Comparison of ENCODE assay signal across 1 cellular context in genomic region chr11:1309498-1310314, GRCh38.
TF ChIP-seq lines count a peak whose summit lies in the region.

TOLLIP (minus strand) TSS chr11:1309632; CDS start chr11:1309498, 134 bp downstream.

TF ChIP-seq in K562, 482 proteins besides CTCF, POLR2A, EP300 and RAD21 (continued from another document and continues in another):
- TF ChIP-seq ZNF644 (tag; IDR thresholded peaks at IDR 0.05; ENCODE audit: low read depth) = 0 out of 2 replicates have a peak, but pooled peaks have one; percentile 64
- TF ChIP-seq, protein P1, sequence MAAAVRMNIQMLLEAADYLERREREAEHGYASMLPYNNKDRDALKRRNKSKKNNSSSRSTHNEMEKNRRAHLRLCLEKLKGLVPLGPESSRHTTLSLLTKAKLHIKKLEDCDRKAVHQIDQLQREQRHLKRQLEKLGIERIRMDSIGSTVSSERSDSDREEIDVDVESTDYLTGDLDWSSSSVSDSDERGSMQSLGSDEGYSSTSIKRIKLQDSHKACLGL (CRISPR knock-in tag; IDR thresholded peaks at IDR 0.05; ENCODE audit: borderline replicate concordance, poor library complexity, severe bottlenecking) = no peak
- TF ChIP-seq LEF1 (IDR thresholded peaks at IDR 0.05) = no peak
- TF ChIP-seq EWSR1 (IDR thresholded peaks at IDR 0.05; ENCODE audit: borderline replicate concordance, low read depth, partially characterized antibody) = no peak
- TF ChIP-seq E2F3 (CRISPR knock-in tag; IDR thresholded peaks at IDR 0.05) = peak; percentile 85
- TF ChIP-seq MEF2D (tag; conservative IDR thresholded peaks at IDR 0.05; ENCODE audit: low read depth) = peak; percentile 46; the same call in 1 of the 2 replicates
- TF ChIP-seq MYC (IDR thresholded peaks at IDR 0.05; ENCODE audit: low read depth, low read length) = no peak; the same call in 1 of the 2 replicates
- 0 out of 2 replicates have a peak, but pooled peaks have one; percentile 49 for TF ChIP-seq MYC (CRISPR knock-in tag; IDR thresholded peaks at IDR 0.05; ENCODE audit: borderline replicate concordance, low read depth)
- no peak for TF ChIP-seq BCL6 (CRISPR knock-in tag; IDR thresholded peaks at IDR 0.05)
- TF ChIP-seq NONO (IDR thresholded peaks at IDR 0.05; ENCODE audit: low read depth in 2 of 2, low read length in 1 of 2) = 0 out of 4 replicates have a peak, but pooled peaks of 1 of the 2 experiments have one; percentile 36
- TF ChIP-seq, protein P2, sequence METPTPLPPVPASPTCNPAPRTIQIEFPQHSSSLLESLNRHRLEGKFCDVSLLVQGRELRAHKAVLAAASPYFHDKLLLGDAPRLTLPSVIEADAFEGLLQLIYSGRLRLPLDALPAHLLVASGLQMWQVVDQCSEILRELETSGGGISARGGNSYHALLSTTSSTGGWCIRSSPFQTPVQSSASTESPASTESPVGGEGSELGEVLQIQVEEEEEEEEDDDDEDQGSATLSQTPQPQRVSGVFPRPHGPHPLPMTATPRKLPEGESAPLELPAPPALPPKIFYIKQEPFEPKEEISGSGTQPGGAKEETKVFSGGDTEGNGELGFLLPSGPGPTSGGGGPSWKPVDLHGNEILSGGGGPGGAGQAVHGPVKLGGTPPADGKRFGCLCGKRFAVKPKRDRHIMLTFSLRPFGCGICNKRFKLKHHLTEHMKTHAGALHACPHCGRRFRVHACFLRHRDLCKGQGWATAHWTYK (CRISPR knock-in tag; IDR thresholded peaks at IDR 0.05) = peak; percentile 80; the same call in 1 of the 2 replicates
- TF ChIP-seq, protein P3, sequence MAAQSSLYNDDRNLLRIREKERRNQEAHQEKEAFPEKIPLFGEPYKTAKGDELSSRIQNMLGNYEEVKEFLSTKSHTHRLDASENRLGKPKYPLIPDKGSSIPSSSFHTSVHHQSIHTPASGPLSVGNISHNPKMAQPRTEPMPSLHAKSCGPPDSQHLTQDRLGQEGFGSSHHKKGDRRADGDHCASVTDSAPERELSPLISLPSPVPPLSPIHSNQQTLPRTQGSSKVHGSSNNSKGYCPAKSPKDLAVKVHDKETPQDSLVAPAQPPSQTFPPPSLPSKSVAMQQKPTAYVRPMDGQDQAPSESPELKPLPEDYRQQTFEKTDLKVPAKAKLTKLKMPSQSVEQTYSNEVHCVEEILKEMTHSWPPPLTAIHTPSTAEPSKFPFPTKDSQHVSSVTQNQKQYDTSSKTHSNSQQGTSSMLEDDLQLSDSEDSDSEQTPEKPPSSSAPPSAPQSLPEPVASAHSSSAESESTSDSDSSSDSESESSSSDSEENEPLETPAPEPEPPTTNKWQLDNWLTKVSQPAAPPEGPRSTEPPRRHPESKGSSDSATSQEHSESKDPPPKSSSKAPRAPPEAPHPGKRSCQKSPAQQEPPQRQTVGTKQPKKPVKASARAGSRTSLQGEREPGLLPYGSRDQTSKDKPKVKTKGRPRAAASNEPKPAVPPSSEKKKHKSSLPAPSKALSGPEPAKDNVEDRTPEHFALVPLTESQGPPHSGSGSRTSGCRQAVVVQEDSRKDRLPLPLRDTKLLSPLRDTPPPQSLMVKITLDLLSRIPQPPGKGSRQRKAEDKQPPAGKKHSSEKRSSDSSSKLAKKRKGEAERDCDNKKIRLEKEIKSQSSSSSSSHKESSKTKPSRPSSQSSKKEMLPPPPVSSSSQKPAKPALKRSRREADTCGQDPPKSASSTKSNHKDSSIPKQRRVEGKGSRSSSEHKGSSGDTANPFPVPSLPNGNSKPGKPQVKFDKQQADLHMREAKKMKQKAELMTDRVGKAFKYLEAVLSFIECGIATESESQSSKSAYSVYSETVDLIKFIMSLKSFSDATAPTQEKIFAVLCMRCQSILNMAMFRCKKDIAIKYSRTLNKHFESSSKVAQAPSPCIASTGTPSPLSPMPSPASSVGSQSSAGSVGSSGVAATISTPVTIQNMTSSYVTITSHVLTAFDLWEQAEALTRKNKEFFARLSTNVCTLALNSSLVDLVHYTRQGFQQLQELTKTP (IDR thresholded peaks at IDR 0.05; ENCODE audit: low read depth in 1 of 2, partially characterized antibody in 2 of 2) = no peak
- TF ChIP-seq USF1 (CRISPR knock-in tag; IDR thresholded peaks at IDR 0.05) = peak; percentile 58
- no peak for TF ChIP-seq PCBP1 (IDR thresholded peaks at IDR 0.05; ENCODE audit: low read depth, low read length, poor library complexity, severe bottlenecking)
- TF ChIP-seq MNT (conservative IDR thresholded peaks at IDR 0.05) = peak in 1 of 2 experiments; percentile 43; a peak in 1 of 4 replicates
- no peak for TF ChIP-seq RBM25 (IDR thresholded peaks at IDR 0.05; ENCODE audit: low read depth, low read length, severe bottlenecking)
- TF ChIP-seq ZBTB2 (IDR thresholded peaks at IDR 0.05) = peak; percentile 95
- peak; percentile 86 for TF ChIP-seq POLR2B (IDR thresholded peaks at IDR 0.05; ENCODE audit: low read depth, partially characterized antibody)
- TF ChIP-seq ZNF121 (CRISPR knock-in tag; conservative IDR thresholded peaks at IDR 0.05) = no peak
- peak; percentile 47; the same call in 1 of the 2 replicates for TF ChIP-seq CBX1 (IDR thresholded peaks at IDR 0.05; ENCODE audit: low read depth)
- TF ChIP-seq POLR2AphosphoS2 (IDR thresholded peaks at IDR 0.05; ENCODE audit: low read length) = no peak
- no peak for TF ChIP-seq HMGN3 (IDR thresholded peaks at IDR 0.05; ENCODE audit: borderline replicate concordance, extremely low read depth, insufficient read length, low read depth, low read length)
- TF ChIP-seq ZBTB8A (IDR thresholded peaks at IDR 0.05; ENCODE audit: partially characterized antibody) = no peak
- no peak for TF ChIP-seq GABPB2 (CRISPR knock-in tag; conservative IDR thresholded peaks at IDR 0.05)
- TF ChIP-seq, protein P4, sequence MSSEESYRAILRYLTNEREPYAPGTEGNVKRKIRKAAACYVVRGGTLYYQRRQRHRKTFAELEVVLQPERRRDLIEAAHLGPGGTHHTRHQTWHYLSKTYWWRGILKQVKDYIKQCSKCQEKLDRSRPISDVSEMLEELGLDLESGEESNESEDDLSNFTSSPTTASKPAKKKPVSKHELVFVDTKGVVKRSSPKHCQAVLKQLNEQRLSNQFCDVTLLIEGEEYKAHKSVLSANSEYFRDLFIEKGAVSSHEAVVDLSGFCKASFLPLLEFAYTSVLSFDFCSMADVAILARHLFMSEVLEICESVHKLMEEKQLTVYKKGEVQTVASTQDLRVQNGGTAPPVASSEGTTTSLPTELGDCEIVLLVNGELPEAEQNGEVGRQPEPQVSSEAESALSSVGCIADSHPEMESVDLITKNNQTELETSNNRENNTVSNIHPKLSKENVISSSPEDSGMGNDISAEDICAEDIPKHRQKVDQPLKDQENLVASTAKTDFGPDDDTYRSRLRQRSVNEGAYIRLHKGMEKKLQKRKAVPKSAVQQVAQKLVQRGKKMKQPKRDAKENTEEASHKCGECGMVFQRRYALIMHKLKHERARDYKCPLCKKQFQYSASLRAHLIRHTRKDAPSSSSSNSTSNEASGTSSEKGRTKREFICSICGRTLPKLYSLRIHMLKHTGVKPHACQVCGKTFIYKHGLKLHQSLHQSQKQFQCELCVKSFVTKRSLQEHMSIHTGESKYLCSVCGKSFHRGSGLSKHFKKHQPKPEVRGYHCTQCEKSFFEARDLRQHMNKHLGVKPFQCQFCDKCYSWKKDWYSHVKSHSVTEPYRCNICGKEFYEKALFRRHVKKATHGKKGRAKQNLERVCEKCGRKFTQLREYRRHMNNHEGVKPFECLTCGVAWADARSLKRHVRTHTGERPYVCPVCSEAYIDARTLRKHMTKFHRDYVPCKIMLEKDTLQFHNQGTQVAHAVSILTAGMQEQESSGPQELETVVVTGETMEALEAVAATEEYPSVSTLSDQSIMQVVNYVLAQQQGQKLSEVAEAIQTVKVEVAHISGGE (CRISPR knock-in tag; IDR thresholded peaks at IDR 0.05) = peak in 1 of 3 experiments; percentile 41; a peak in 1 of 6 replicates
- TF ChIP-seq NR3C1 (CRISPR knock-in tag; IDR thresholded peaks at IDR 0.05) = no peak
- peak; percentile 60; the same call in 1 of the 2 replicates for TF ChIP-seq ZNF134 (CRISPR knock-in tag; conservative IDR thresholded peaks at IDR 0.05)
- peak; percentile 93 for TF ChIP-seq CXXC5 (CRISPR knock-in tag; IDR thresholded peaks at IDR 0.05)
- no peak for TF ChIP-seq RBM22 (IDR thresholded peaks at IDR 0.05; ENCODE audit: low read depth, low read length, poor library complexity, severe bottlenecking)
- TF ChIP-seq, protein P5, sequence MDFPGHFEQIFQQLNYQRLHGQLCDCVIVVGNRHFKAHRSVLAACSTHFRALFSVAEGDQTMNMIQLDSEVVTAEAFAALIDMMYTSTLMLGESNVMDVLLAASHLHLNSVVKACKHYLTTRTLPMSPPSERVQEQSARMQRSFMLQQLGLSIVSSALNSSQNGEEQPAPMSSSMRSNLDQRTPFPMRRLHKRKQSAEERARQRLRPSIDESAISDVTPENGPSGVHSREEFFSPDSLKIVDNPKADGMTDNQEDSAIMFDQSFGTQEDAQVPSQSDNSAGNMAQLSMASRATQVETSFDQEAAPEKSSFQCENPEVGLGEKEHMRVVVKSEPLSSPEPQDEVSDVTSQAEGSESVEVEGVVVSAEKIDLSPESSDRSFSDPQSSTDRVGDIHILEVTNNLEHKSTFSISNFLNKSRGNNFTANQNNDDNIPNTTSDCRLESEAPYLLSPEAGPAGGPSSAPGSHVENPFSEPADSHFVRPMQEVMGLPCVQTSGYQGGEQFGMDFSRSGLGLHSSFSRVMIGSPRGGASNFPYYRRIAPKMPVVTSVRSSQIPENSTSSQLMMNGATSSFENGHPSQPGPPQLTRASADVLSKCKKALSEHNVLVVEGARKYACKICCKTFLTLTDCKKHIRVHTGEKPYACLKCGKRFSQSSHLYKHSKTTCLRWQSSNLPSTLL (IDR thresholded peaks at IDR 0.05) = peak; percentile 96
- TF ChIP-seq SNIP1 (IDR thresholded peaks at IDR 0.05; ENCODE audit: low read depth) = no peak
- no peak for TF ChIP-seq KDM1A (IDR thresholded peaks at IDR 0.05)
- TF ChIP-seq SAP30 (IDR thresholded peaks at IDR 0.05; ENCODE audit: borderline replicate concordance, insufficient read depth, low read depth, low read length, poor library complexity, severe bottlenecking) = peak; percentile 90
- TF ChIP-seq TBL1XR1 (IDR thresholded peaks at IDR 0.05; ENCODE audit: low read length in 2 of 2) = no peak
- peak; percentile 84 for TF ChIP-seq KLF6 (CRISPR knock-in tag; IDR thresholded peaks at IDR 0.05; ENCODE audit: borderline replicate concordance)
- peak; percentile 96 for TF ChIP-seq ZFX (CRISPR knock-in tag; IDR thresholded peaks at IDR 0.05)
- TF ChIP-seq KLF1 (tag; IDR thresholded peaks at IDR 0.05) = 0 out of 2 replicates have a peak, but pooled peaks have one; percentile 29
- TF ChIP-seq DIDO1 (tag; IDR thresholded peaks at IDR 0.05; ENCODE audit: low read depth) = no peak
- no peak for TF ChIP-seq SAFB (IDR thresholded peaks at IDR 0.05; ENCODE audit: borderline replicate concordance, low read depth, low read length)
- peak; percentile 88 for TF ChIP-seq PHF20 (IDR thresholded peaks at IDR 0.05; ENCODE audit: partially characterized antibody)
- TF ChIP-seq, protein P6, sequence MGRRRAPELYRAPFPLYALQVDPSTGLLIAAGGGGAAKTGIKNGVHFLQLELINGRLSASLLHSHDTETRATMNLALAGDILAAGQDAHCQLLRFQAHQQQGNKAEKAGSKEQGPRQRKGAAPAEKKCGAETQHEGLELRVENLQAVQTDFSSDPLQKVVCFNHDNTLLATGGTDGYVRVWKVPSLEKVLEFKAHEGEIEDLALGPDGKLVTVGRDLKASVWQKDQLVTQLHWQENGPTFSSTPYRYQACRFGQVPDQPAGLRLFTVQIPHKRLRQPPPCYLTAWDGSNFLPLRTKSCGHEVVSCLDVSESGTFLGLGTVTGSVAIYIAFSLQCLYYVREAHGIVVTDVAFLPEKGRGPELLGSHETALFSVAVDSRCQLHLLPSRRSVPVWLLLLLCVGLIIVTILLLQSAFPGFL (CRISPR knock-in tag; IDR thresholded peaks at IDR 0.05) = no peak
- peak; percentile 7; the same call in 1 of the 2 replicates for TF ChIP-seq NFIC (IDR thresholded peaks at IDR 0.05)
- 0 out of 2 replicates have a peak, but pooled peaks have one; percentile 44 for TF ChIP-seq ZNF41 (CRISPR knock-in tag; conservative IDR thresholded peaks at IDR 0.05)
- TF ChIP-seq LCOR (CRISPR knock-in tag; IDR thresholded peaks at IDR 0.05) = peak; percentile 67; the same call in 1 of the 2 replicates
- no peak for TF ChIP-seq ATF3 (IDR thresholded peaks at IDR 0.05)
- no peak for TF ChIP-seq ATF3 (CRISPR knock-in tag; conservative IDR thresholded peaks at IDR 0.05)
- 0 out of 2 replicates have a peak, but pooled peaks have one; percentile 17 for TF ChIP-seq NR2C2 (CRISPR knock-in tag; IDR thresholded peaks at IDR 0.05)
- TF ChIP-seq NR2C2 (tag; IDR thresholded peaks at IDR 0.05) = peak; percentile 74
